Comparison of ENCODE assay signal across 1 cellular context in the genomic region with DNA sequence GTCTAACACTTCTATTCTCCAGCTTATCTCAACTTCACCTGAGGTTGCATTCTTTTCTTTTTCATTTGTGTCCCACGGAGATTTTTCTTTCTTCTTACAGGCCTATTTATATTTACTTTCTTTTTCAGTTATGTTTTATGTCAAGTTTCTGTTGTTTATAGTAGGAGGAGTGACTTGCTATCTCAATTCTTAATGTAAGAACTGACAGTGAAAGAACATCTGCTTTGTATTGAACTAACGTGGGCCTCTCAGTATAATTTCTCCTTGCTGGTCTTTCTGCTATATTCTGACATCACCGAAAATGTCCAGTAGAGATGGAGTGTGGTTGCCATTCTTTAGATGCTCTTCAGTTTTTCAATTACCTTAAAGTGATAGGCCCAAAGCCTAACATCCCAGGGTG.
TF ChIP-seq lines count a peak whose summit lies in the region.

No MANE protein-coding gene starts in this region.

TF ChIP-seq in GM23338, 12 proteins besides CTCF, POLR2A, EP300 and RAD21 (continued from another document):
- TF ChIP-seq, protein P1, sequence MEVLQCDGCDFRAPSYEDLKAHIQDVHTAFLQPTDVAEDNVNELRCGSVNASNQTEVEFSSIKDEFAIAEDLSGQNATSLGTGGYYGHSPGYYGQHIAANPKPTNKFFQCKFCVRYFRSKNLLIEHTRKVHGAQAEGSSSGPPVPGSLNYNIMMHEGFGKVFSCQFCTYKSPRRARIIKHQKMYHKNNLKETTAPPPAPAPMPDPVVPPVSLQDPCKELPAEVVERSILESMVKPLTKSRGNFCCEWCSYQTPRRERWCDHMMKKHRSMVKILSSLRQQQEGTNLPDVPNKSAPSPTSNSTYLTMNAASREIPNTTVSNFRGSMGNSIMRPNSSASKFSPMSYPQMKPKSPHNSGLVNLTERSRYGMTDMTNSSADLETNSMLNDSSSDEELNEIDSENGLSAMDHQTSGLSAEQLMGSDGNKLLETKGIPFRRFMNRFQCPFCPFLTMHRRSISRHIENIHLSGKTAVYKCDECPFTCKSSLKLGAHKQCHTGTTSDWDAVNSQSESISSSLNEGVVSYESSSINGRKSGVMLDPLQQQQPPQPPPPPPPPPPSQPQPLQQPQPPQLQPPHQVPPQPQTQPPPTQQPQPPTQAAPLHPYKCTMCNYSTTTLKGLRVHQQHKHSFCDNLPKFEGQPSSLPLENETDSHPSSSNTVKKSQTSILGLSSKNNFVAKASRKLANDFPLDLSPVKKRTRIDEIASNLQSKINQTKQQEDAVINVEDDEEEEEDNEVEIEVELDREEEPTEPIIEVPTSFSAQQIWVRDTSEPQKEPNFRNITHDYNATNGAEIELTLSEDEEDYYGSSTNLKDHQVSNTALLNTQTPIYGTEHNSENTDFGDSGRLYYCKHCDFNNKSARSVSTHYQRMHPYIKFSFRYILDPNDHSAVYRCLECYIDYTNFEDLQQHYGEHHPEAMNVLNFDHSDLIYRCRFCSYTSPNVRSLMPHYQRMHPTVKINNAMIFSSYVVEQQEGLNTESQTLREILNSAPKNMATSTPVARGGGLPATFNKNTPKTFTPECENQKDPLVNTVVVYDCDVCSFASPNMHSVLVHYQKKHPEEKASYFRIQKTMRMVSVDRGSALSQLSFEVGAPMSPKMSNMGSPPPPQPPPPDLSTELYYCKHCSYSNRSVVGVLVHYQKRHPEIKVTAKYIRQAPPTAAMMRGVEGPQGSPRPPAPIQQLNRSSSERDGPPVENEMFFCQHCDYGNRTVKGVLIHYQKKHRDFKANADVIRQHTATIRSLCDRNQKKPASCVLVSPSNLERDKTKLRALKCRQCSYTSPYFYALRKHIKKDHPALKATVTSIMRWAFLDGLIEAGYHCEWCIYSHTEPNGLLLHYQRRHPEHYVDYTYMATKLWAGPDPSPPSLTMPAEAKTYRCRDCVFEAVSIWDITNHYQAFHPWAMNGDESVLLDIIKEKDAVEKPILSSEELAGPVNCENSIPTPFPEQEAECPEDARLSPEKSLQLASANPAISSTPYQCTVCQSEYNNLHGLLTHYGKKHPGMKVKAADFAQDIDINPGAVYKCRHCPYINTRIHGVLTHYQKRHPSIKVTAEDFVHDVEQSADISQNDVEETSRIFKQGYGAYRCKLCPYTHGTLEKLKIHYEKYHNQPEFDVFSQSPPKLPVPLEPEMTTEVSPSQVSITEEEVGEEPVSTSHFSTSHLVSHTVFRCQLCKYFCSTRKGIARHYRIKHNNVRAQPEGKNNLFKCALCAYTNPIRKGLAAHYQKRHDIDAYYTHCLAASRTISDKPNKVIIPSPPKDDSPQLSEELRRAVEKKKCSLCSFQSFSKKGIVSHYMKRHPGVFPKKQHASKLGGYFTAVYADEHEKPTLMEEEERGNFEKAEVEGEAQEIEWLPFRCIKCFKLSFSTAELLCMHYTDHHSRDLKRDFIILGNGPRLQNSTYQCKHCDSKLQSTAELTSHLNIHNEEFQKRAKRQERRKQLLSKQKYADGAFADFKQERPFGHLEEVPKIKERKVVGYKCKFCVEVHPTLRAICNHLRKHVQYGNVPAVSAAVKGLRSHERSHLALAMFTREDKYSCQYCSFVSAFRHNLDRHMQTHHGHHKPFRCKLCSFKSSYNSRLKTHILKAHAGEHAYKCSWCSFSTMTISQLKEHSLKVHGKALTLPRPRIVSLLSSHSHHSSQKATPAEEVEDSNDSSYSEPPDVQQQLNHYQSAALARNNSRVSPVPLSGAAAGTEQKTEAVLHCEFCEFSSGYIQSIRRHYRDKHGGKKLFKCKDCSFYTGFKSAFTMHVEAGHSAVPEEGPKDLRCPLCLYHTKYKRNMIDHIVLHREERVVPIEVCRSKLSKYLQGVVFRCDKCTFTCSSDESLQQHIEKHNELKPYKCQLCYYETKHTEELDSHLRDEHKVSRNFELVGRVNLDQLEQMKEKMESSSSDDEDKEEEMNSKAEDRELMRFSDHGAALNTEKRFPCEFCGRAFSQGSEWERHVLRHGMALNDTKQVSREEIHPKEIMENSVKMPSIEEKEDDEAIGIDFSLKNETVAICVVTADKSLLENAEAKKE (CRISPR knock-in tag; IDR thresholded peaks at IDR 0.05): no peak
- TF ChIP-seq NANOG (IDR thresholded peaks at IDR 0.05; ENCODE audit: borderline replicate concordance): no peak
